18 cellular contexts compared by ENCODE assay signal in the genomic region with DNA sequence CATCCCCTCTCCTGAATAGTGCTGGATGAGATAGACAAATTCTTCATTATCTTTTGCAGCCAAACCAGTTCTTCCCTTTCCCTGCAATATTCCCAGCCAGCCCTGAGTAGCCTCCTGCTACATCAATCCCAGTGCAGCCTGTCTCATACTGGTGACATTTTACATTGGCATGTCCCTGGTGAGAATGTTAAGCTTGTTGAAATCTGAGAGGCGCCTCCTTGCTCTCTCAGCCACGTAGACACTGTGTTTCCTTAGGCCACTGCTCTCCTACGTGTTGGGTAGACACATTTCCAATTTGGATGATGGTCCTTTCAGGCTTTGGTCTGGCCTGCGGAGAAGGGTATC.
DNase-seq lines count a peak whose midpoint lies in the region; ATAC-seq and TF ChIP-seq lines count a peak whose summit lies in the region.
"Had no signal": no experiment of that assay in that cellular context is flagged by ENCODE, and none has a peak within 500 bp of the region (broad histone marks: within the 10 kb centered on the region; RNA-seq: fewer than 3 reads in every experiment).

No MANE protein-coding gene starts in this region.

- H3K9me3 Mint-ChIP-seq in nephron progenitor cell = no peaks in the 10 kb centered on the region
- peaks cover 12% of the 10 kb centered on the region for H3K9me3 Mint-ChIP-seq in activated CD4-positive, alpha-beta T cell treated with anti-CD3 and anti-CD28 coated beads, Interleukin-2, amount 10 ng/mL, durations not matched to agents 24 days and 14 days
- H3K9me3 Mint-ChIP-seq: CD8-positive, alpha-beta memory T cell had no signal

- H3K27me3 ChIP-seq in left ventricle myocardium inferior (ENCODE audit: low read depth) = no peaks in the 10 kb centered on the region

- H3K36me3 ChIP-seq in left ventricle myocardium inferior = no peaks in the 10 kb centered on the region
- H3K36me3 ChIP-seq: prostate gland had no signal

- H3K4me3 ChIP-seq in left ventricle myocardium inferior = no peak overlapping the region
- H3K4me3 ChIP-seq: prostate gland had no signal

- intact Hi-C loops in Right ventricle myocardium inferior (cut with DNase I) = no loop called here
- intact Hi-C loops in cardiac septum (cut with DNase I) = loop anchor here (5.0 kb wide), 1 partner anchor 123 kb away; no protein-coding TSS in a partner anchor
- intact Hi-C loops in left ventricle myocardium inferior (cut with micrococcal nuclease) = loop anchor here (10.0 kb wide), 1 partner anchor 64 kb away; no protein-coding TSS in a partner anchor
- intact Hi-C loops in activated CD4-positive, alpha-beta T cell treated with anti-CD3 and anti-CD28 coated beads, Interleukin-2, amount 10 ng/mL, durations not matched to agents 24 days and 14 days (cut with micrococcal nuclease) = no loop called here

- H3K27ac Mint-ChIP-seq in nephron progenitor cell = peak overlapping the region; percentile 92
- no peak overlapping the region for H3K27ac Mint-ChIP-seq in activated CD4-positive, alpha-beta T cell treated with anti-CD3 and anti-CD28 coated beads, Interleukin-2, amount 10 ng/mL, durations not matched to agents 24 days and 14 days
- H3K27ac Mint-ChIP-seq: activated naive CD8-positive, alpha-beta T cell had no signal

- H3K36me3 Mint-ChIP-seq in nephron progenitor cell (ENCODE audit: low read depth) = peaks cover 12% of the 10 kb centered on the region
- no peaks in the 10 kb centered on the region for H3K36me3 Mint-ChIP-seq in activated CD4-positive, alpha-beta T cell treated with anti-CD3 and anti-CD28 coated beads, Interleukin-2, amount 10 ng/mL, durations not matched to agents 24 days and 14 days (ENCODE audit: low read depth)
- H3K36me3 Mint-ChIP-seq: activated naive CD8-positive, alpha-beta T cell; CD8-positive, alpha-beta memory T cell had no signal

- H3K4me1 Mint-ChIP-seq in nephron progenitor cell = peaks cover 58% of the 10 kb centered on the region
- no peaks in the 10 kb centered on the region for H3K4me1 Mint-ChIP-seq in activated CD4-positive, alpha-beta T cell treated with anti-CD3 and anti-CD28 coated beads, Interleukin-2, amount 10 ng/mL, durations not matched to agents 24 days and 14 days

- peak overlapping the region; percentile 15 for H3K4me3 Mint-ChIP-seq in nephron progenitor cell
- no peak overlapping the region for H3K4me3 Mint-ChIP-seq in activated CD4-positive, alpha-beta T cell treated with anti-CD3 and anti-CD28 coated beads, Interleukin-2, amount 10 ng/mL, durations not matched to agents 24 days and 14 days
- H3K4me3 Mint-ChIP-seq: activated naive CD8-positive, alpha-beta T cell; CD8-positive, alpha-beta memory T cell; naive B cell had no signal

- TF ChIP-seq CTCF in left ventricle myocardium inferior (IDR thresholded peaks at IDR 0.05; ENCODE audit: borderline replicate concordance) (no peak), nephron progenitor cell (IDR thresholded peaks at IDR 0.05) (no peak)

- peak; percentile 45 for ATAC-seq in Right ventricle myocardium inferior
- no peak for ATAC-seq in HG02970 (IDR thresholded peaks at IDR 0.05; ENCODE audit: low FRiP score, unreplicated experiment)
- ATAC-seq: stimulated activated naive CD8-positive, alpha-beta T cell treated with anti-CD3 and anti-CD28 coated beads, Interleukin-15, Interleukin-2, amounts not matched to agents 100 U/mL and 50 U/mL, for 24 hours had no signal

- peak overlapping the region; percentile 67 for H3K27ac ChIP-seq in left ventricle myocardium inferior (replicated peaks)
- H3K27ac ChIP-seq: prostate gland had no signal

- H3K4me1 ChIP-seq in left ventricle myocardium inferior = peaks cover 52% of the 10 kb centered on the region
- H3K4me1 ChIP-seq: prostate gland had no signal

- H3K27me3 Mint-ChIP-seq in nephron progenitor cell (ENCODE audit: low read depth, poor library complexity) = peaks cover 3% of the 10 kb centered on the region
- H3K27me3 Mint-ChIP-seq in activated CD4-positive, alpha-beta T cell treated with anti-CD3 and anti-CD28 coated beads, Interleukin-2, amount 10 ng/mL, durations not matched to agents 24 days and 14 days = no peaks in the 10 kb centered on the region
- H3K27me3 Mint-ChIP-seq: activated naive CD8-positive, alpha-beta T cell; naive B cell had no signal

- H3K9me3 ChIP-seq in left ventricle myocardium inferior (replicated peaks) = no peaks in the 10 kb centered on the region
- H3K9me3 ChIP-seq: prostate gland had no signal

- in situ Hi-C loops in G401 (cut with HindIII; ENCODE audit: low sequenced_read_pairs) = no loop called here

- DNase-seq in Right ventricle myocardium inferior (ENCODE audit: missing footprints) = no peak
- DNase-seq in cardiac septum (ENCODE audit: low spot score) = no peak
- DNase-seq in left ventricle myocardium inferior = no peak
- no peak for DNase-seq in nephron progenitor cell
- no peak for DNase-seq in activated CD4-positive, alpha-beta T cell treated with anti-CD3 and anti-CD28 coated beads, Interleukin-2, amount 10 ng/mL, durations not matched to agents 24 days and 14 days
- DNase-seq in AG20443 (ENCODE audit: low spot score) = no peak
- no peak for DNase-seq in G401 (ENCODE audit: low spot score)
- DNase-seq: activated CD4-positive, alpha-beta T cell treated with anti-CD3 and anti-CD28 coated beads, Interleukin-2, amount 50 U/mL, for 48 hours; activated T-cell treated with anti-CD3 and anti-CD28 coated beads, Interleukin-2, amount 50 U/mL, for 1 hour; CD8-positive, alpha-beta memory T cell; effector memory CD4-positive, alpha-beta T cell; naive B cell; NCI-H345; NK-92 treated with Interleukin-12 subunit alpha and Interleukin-12 subunit beta, amount 100 ng/mL, for 24 hours; stimulated activated naive CD8-positive, alpha-beta T cell treated with anti-CD3 and anti-CD28 coated beads, Interleukin-15, Interleukin-2, amounts not matched to agents 100 U/mL and 50 U/mL, for 24 hours had no signal

Comparison
In these comparisons a context has a peak if more than half of its experiments do, and no peak if none do; other contexts are left out.
1. intact Hi-C loops: an anchor here in cardiac septum (5.0 kb wide) and left ventricle myocardium inferior (10.0 kb wide); none called in Right ventricle myocardium inferior and activated CD4-positive, alpha-beta T cell treated with anti-CD3 and anti-CD28 coated beads, Interleukin-2, amount 10 ng/mL, durations not matched to agents 24 days and 14 days.